Comparison of ENCODE assay signal across 10 cellular contexts in genomic region chr16:30142672-30143346, GRCh38. TPM values are rescaled to one million over a fixed set of nuclear protein-coding genes. Genes with fewer than 3 reads are reported as not detected.
DNase-seq lines count a peak whose midpoint lies in the region; ATAC-seq and TF ChIP-seq lines count a peak whose summit lies in the region.
"Had no signal": no experiment of that assay in that cellular context is flagged by ENCODE, and none has a peak within 500 bp of the region (broad histone marks: within the 10 kb centered on the region; RNA-seq: fewer than 3 reads in every experiment).

No MANE protein-coding gene starts in this region.

- peaks cover 18% of the 10 kb centered on the region for H3K4me1 Mint-ChIP-seq in activated CD4-positive, alpha-beta memory T cell treated with anti-CD3 and anti-CD28 coated beads, Interleukin-2, amount 10 ng/mL, durations not matched to agents 7 days and 5 days
- peaks cover 13 to 33% (median 21%) of the 10 kb centered on the region in 4 donors for H3K4me1 Mint-ChIP-seq in naive thymus-derived CD8-positive, alpha-beta T cell
- H3K4me1 Mint-ChIP-seq: nephron had no signal

- no peak overlapping the region for H3K27ac Mint-ChIP-seq in activated CD4-positive, alpha-beta memory T cell treated with anti-CD3 and anti-CD28 coated beads, Interleukin-2, amount 10 ng/mL, durations not matched to agents 7 days and 5 days
- H3K27ac Mint-ChIP-seq in naive thymus-derived CD8-positive, alpha-beta T cell = peak overlapping the region in 9 of 10 donors; percentile 19 to 82 (median 60)
- H3K27ac Mint-ChIP-seq: nephron had no signal

- peak; percentile 6 for DNase-seq in NOMO-1 treated with DMSO at 0.1 percent for 48 hours (lab: John Stamatoyannopoulos, UW; ENCODE audit: unreplicated experiment)
- no peak for DNase-seq in NOMO-1 treated with dmso at 0.1 percent for 144 hours (lab: John Stamatoyannopoulos, UW; ENCODE audit: unreplicated experiment)
- DNase-seq in activated CD4-positive, alpha-beta memory T cell treated with anti-CD3 and anti-CD28 coated beads, Interleukin-2, amount 10 ng/mL, durations not matched to agents 7 days and 5 days = peak; percentile 36
- peak in 5 of 10 donors; percentile 4 to 52 (median 40) for DNase-seq in naive thymus-derived CD8-positive, alpha-beta T cell
- DNase-seq in GM19238 (ENCODE audit: insufficient read length, low spot score) = no peak
- DNase-seq: NCI-H1105 had no signal

- H3K4me3 Mint-ChIP-seq in activated CD4-positive, alpha-beta memory T cell treated with anti-CD3 and anti-CD28 coated beads, Interleukin-2, amount 10 ng/mL, durations not matched to agents 7 days and 5 days = no peak overlapping the region
- peak overlapping the region in 4 of 10 donors; percentile 2 to 72 (median 28) for H3K4me3 Mint-ChIP-seq in naive thymus-derived CD8-positive, alpha-beta T cell
- H3K4me3 Mint-ChIP-seq: nephron had no signal

- TF ChIP-seq RAD21 in Ishikawa (IDR thresholded peaks at IDR 0.05; ENCODE audit: low read depth) = peak; percentile 52

- no peak for TF ChIP-seq EP300 in Ishikawa (IDR thresholded peaks at IDR 0.05; ENCODE audit: borderline replicate concordance)

- POLR2A ChIA-PET in activated CD4-positive, alpha-beta memory T cell treated with anti-CD3 and anti-CD28 coated beads, Interleukin-2, amount 10 ng/mL, durations not matched to agents 7 days and 5 days (lab: Charles Lee) = interaction anchor here (0.7 to 1.5 kb wide), 6 partner anchors 9 to 264 kb away, joined by 3 to 33 read pairs (median 3); partner anchors contain the start of genes CORO1A and ZNF771
- POLR2A ChIA-PET in naive thymus-derived CD8-positive, alpha-beta T cell (lab: Charles Lee) = interaction anchor here (0.6 to 2.1 kb wide), 9 partner anchors 8 to 265 kb away, joined by 3 to 50 read pairs (median 5); partner anchors contain the start of genes ALDOA, CORO1A, TBX6 and ZNF771

- CTCF ChIA-PET in activated CD4-positive, alpha-beta memory T cell treated with anti-CD3 and anti-CD28 coated beads, Interleukin-2, amount 10 ng/mL, durations not matched to agents 7 days and 5 days (lab: Charles Lee) = interaction anchor here (0.5 to 1.6 kb wide), 18 partner anchors 8 to 487 kb away, joined by 3 to 9 read pairs (median 3); partner anchors contain the start of genes CORO1A, TBC1D10B and TBX6

- peaks cover 3% of the 10 kb centered on the region for H3K9me3 Mint-ChIP-seq in activated CD4-positive, alpha-beta memory T cell treated with anti-CD3 and anti-CD28 coated beads, Interleukin-2, amount 10 ng/mL, durations not matched to agents 7 days and 5 days
- no peaks in the 10 kb centered on the region for H3K9me3 Mint-ChIP-seq in naive thymus-derived CD8-positive, alpha-beta T cell

- ATAC-seq in naive thymus-derived CD8-positive, alpha-beta T cell = peak; percentile 68 to 75
- ATAC-seq in GM18858 (IDR thresholded peaks at IDR 0.05; ENCODE audit: unreplicated experiment) (no peak), GM18868 (IDR thresholded peaks at IDR 0.05; ENCODE audit: unreplicated experiment) (no peak)

- H3K36me3 Mint-ChIP-seq in activated CD4-positive, alpha-beta memory T cell treated with anti-CD3 and anti-CD28 coated beads, Interleukin-2, amount 10 ng/mL, durations not matched to agents 7 days and 5 days (ENCODE audit: low read depth) = peaks cover 2% of the 10 kb centered on the region
- no peaks in the 10 kb centered on the region for H3K36me3 Mint-ChIP-seq in naive thymus-derived CD8-positive, alpha-beta T cell

- no peaks in the 10 kb centered on the region for H3K27me3 Mint-ChIP-seq in activated CD4-positive, alpha-beta memory T cell treated with anti-CD3 and anti-CD28 coated beads, Interleukin-2, amount 10 ng/mL, durations not matched to agents 7 days and 5 days
- H3K27me3 Mint-ChIP-seq in naive thymus-derived CD8-positive, alpha-beta T cell = no peaks in the 10 kb centered on the region

TF ChIP-seq in Ishikawa, 13 proteins besides CTCF, POLR2A, EP300 and RAD21:
- TF ChIP-seq MAX (IDR thresholded peaks at IDR 0.05) (no peak), REST (IDR thresholded peaks at IDR 0.05; ENCODE audit: low read depth) (no peak), CEBPB (IDR thresholded peaks at IDR 0.05) (no peak), NFIC (IDR thresholded peaks at IDR 0.05) (no peak), FOXM1 (IDR thresholded peaks at IDR 0.05; ENCODE audit: borderline replicate concordance, low read depth) (no peak), EGR1 (IDR thresholded peaks at IDR 0.05) (no peak), YY1 (IDR thresholded peaks at IDR 0.05; ENCODE audit: low read depth) (no peak), USF1 (IDR thresholded peaks at IDR 0.05) (no peak), TAF1 (IDR thresholded peaks at IDR 0.05; ENCODE audit: low read depth) (no peak), ZBTB7A (IDR thresholded peaks at IDR 0.05; ENCODE audit: low read depth) (no peak), CREB1 (IDR thresholded peaks at IDR 0.05; ENCODE audit: low read depth) (no peak), TCF12 (IDR thresholded peaks at IDR 0.05; ENCODE audit: low read depth) (no peak), TEAD4 (IDR thresholded peaks at IDR 0.05) (no peak)

RNA-seq across cellular contexts. Expression of gene MAPK3, which starts 19.8 kb away (rescaled TPM):
- 100 to 1,000 TPM; 108 to 111 TPM for total RNA-seq in activated CD4-positive, alpha-beta memory T cell treated with anti-CD3 and anti-CD28 coated beads, Interleukin-2, amount 10 ng/mL, durations not matched to agents 7 days and 5 days
- total RNA-seq in naive thymus-derived CD8-positive, alpha-beta T cell = 10 to 100 TPM; 61.8 to 64.7 TPM
- polyA plus RNA-seq in naive thymus-derived CD8-positive, alpha-beta T cell = 1 to 10 TPM; 6.7 to 7.8 (median 7.8) TPM

RNA-seq across cellular contexts. Expression of gene GDPD3, which starts 29.5 kb away (rescaled TPM):
- total RNA-seq in activated CD4-positive, alpha-beta memory T cell treated with anti-CD3 and anti-CD28 coated beads, Interleukin-2, amount 10 ng/mL, durations not matched to agents 7 days and 5 days = 10 to 100 TPM; 11.5 to 12.3 TPM
- 10 to 100 TPM; 19.8 to 25.0 TPM for total RNA-seq in naive thymus-derived CD8-positive, alpha-beta T cell
- under 1 TPM in 1 of 3 donors, not detected in 2; 0.18 TPM for polyA plus RNA-seq in naive thymus-derived CD8-positive, alpha-beta T cell

RNA-seq across cellular contexts. Expression of gene CORO1A, which starts 40.6 kb away (rescaled TPM):
- 1,000 to 10,000 TPM; 1,737 to 1,754 TPM for total RNA-seq in activated CD4-positive, alpha-beta memory T cell treated with anti-CD3 and anti-CD28 coated beads, Interleukin-2, amount 10 ng/mL, durations not matched to agents 7 days and 5 days
- 100 to 1,000 TPM; 881 to 897 TPM for total RNA-seq in naive thymus-derived CD8-positive, alpha-beta T cell
- 1,000 to 10,000 TPM; 1,262 to 1,424 (median 1,364) TPM for polyA plus RNA-seq in naive thymus-derived CD8-positive, alpha-beta T cell

RNA-seq across cellular contexts. Expression of gene YPEL3, which starts 46.8 kb away (rescaled TPM):
- total RNA-seq in activated CD4-positive, alpha-beta memory T cell treated with anti-CD3 and anti-CD28 coated beads, Interleukin-2, amount 10 ng/mL, durations not matched to agents 7 days and 5 days = 100 to 1,000 TPM in 1 of 2 experiments, 10 to 100 TPM in 1; 99.4 to 106 TPM
- 100 to 1,000 TPM; 254 to 264 TPM for total RNA-seq in naive thymus-derived CD8-positive, alpha-beta T cell
- polyA plus RNA-seq in naive thymus-derived CD8-positive, alpha-beta T cell = 100 to 1,000 TPM; 201 to 301 (median 206) TPM

RNA-seq across cellular contexts. Expression of gene BOLA2B, which starts 50.7 kb away (rescaled TPM):
- total RNA-seq in activated CD4-positive, alpha-beta memory T cell treated with anti-CD3 and anti-CD28 coated beads, Interleukin-2, amount 10 ng/mL, durations not matched to agents 7 days and 5 days = 100 to 1,000 TPM; 145 to 146 TPM
- 10 to 100 TPM; 66.6 to 73.1 TPM for total RNA-seq in naive thymus-derived CD8-positive, alpha-beta T cell
- polyA plus RNA-seq in naive thymus-derived CD8-positive, alpha-beta T cell = 100 to 1,000 TPM; 225 to 251 (median 237) TPM

Comparison
In these comparisons a context has a peak if more than half of its experiments do, and no peak if none do; other contexts are left out.
1. DNase-seq: peak in NOMO-1 treated with DMSO at 0.1 percent for 48 hours (single experiment) and activated CD4-positive, alpha-beta memory T cell treated with anti-CD3 and anti-CD28 coated beads, Interleukin-2, amount 10 ng/mL, durations not matched to agents 7 days and 5 days (single experiment); none in NOMO-1 treated with dmso at 0.1 percent for 144 hours (single experiment) and GM19238 (single experiment).
2. ATAC-seq: peak in naive thymus-derived CD8-positive, alpha-beta T cell (2 of 2); none in GM18858 (single experiment) and GM18868 (single experiment).